In genomic region chr12:114500775-114501473, GRCh38 we compare ENCODE assay signal across 33 cellular contexts.
DNase-seq lines count a peak whose midpoint lies in the region; ATAC-seq, FAIRE-seq and TF ChIP-seq lines count a peak whose summit lies in the region.
"Had no signal": no experiment of that assay in that cellular context is flagged by ENCODE, and none has a peak within 500 bp of the region (broad histone marks: within the 10 kb centered on the region; RNA-seq: fewer than 3 reads in every experiment).

No MANE protein-coding gene starts in this region.

- no peak for ATAC-seq in activated naive CD8-positive, alpha-beta T cell treated with anti-CD3 and anti-CD28 coated beads, Interleukin-2, amount 50 U/mL, for 24 hours
- ATAC-seq in HG03039 (IDR thresholded peaks at IDR 0.05; ENCODE audit: unreplicated experiment), result no peak
- ATAC-seq: activated CD8-positive, alpha-beta T cell treated with anti-CD3 and anti-CD28 coated beads, Interleukin-2, amount 10 ng/mL, durations not matched to agents 7 days and 5 days; CD8-positive, alpha-beta T cell; foreskin keratinocyte; heart right ventricle; stimulated activated naive CD8-positive, alpha-beta T cell treated with anti-CD3 and anti-CD28 coated beads, Interleukin-15, Interleukin-2, amounts not matched to agents 100 U/mL and 50 U/mL, for 24 hours had no signal

- peak overlapping the region; percentile 22 for H3K56ac ChIP-seq in mesendoderm (ENCODE audit: low read length)

- H4K20me1 ChIP-seq in hepatocyte (ENCODE audit: insufficient read depth, poor library complexity, severe bottlenecking), result no peaks in the 10 kb centered on the region

- H3K36me3 ChIP-seq in BE2C, result no peaks in the 10 kb centered on the region
- H3K36me3 ChIP-seq in HUES6 (ENCODE audit: control insufficient read depth, insufficient read depth, low read length), result no peaks in the 10 kb centered on the region
- no peaks in the 10 kb centered on the region for H3K36me3 ChIP-seq in hepatocyte (replicated peaks; ENCODE audit: insufficient read depth, low read depth)
- no peaks in the 10 kb centered on the region for H3K36me3 ChIP-seq in mesendoderm (ENCODE audit: control insufficient read depth, insufficient read depth, low read length)
- H3K36me3 ChIP-seq: cardiac muscle cell, esophagus muscularis mucosa, heart right ventricle, sigmoid colon, uterus had no signal

- no peaks in the 10 kb centered on the region for H3K36me3 Mint-ChIP-seq in activated naive CD8-positive, alpha-beta T cell treated with anti-CD3 and anti-CD28 coated beads, Interleukin-2, amount 50 U/mL, for 24 hours (ENCODE audit: low read depth)
- H3K36me3 Mint-ChIP-seq: activated naive CD8-positive, alpha-beta T cell; CD8-positive, alpha-beta T cell had no signal

- H3K23ac ChIP-seq in mesendoderm (ENCODE audit: low read length), result no peak overlapping the region

- peaks cover 44% of the 10 kb centered on the region for H3K27me3 Mint-ChIP-seq in activated naive CD8-positive, alpha-beta T cell treated with anti-CD3 and anti-CD28 coated beads, Interleukin-2, amount 50 U/mL, for 24 hours

- H3K27me3 ChIP-seq in BE2C (peaks cover 30% of the 10 kb centered on the region), HUES6 (ENCODE audit: control insufficient read depth, insufficient read depth, low read length) (peaks cover 94% of the 10 kb centered on the region), hepatocyte (peaks cover 72% of the 10 kb centered on the region), mesendoderm (ENCODE audit: insufficient read depth, low read length, poor library complexity) (peaks cover 11% of the 10 kb centered on the region)
- H3K27me3 ChIP-seq: testis had no signal

- H4K5ac ChIP-seq in mesendoderm (ENCODE audit: low read length), result no peak overlapping the region

- no peak overlapping the region for H2BK15ac ChIP-seq in mesendoderm (replicated peaks; ENCODE audit: low read depth)

- TF ChIP-seq CTCF in BE2C (IDR thresholded peaks at IDR 0.05; ENCODE audit: low read depth, low read length) (no peak), hepatocyte (IDR thresholded peaks at IDR 0.05; ENCODE audit: poor library complexity) (no peak)

- no peak overlapping the region for H3K18ac ChIP-seq in mesendoderm (ENCODE audit: low read length)

- H3K9me3 ChIP-seq in BE2C (no peaks in the 10 kb centered on the region; the same call in 1 of the 2 replicates), HUES6 (ENCODE audit: control insufficient read depth, insufficient read depth, low read depth, low read length) (no peaks in the 10 kb centered on the region), hepatocyte (ENCODE audit: low read depth) (no peaks in the 10 kb centered on the region)
- H3K9me3 ChIP-seq: heart right ventricle, sigmoid colon, testis, uterus had no signal

- H3K4ac ChIP-seq in mesendoderm (ENCODE audit: low read depth, low read length), result no peak overlapping the region

- H3K4me2 ChIP-seq in hepatocyte (peak overlapping the region; percentile 68), mesendoderm (ENCODE audit: low read length) (peak overlapping the region; percentile 33)

- no peaks in the 10 kb centered on the region for H3K9me2 ChIP-seq in hepatocyte (replicated peaks; ENCODE audit: insufficient read depth)

- H2AFZ ChIP-seq in hepatocyte, result no peak overlapping the region
- H2AFZ ChIP-seq: GM23248 had no signal

- 11% methylated on average over 19 of the region's 20 CpGs for WGBS in hepatocyte (ENCODE audit: low lambda C conversion rate, missing lambda C conversion rate)
- WGBS in mesendoderm (ENCODE audit: extremely low coverage, insufficient coverage, low lambda C conversion rate), result no CpG with 5 or more reads among the region's 20 CpGs

- no peaks in the 10 kb centered on the region for H3K79me1 ChIP-seq in mesendoderm (ENCODE audit: low read length)

- no peak overlapping the region for H3K9ac ChIP-seq in HUES6 (ENCODE audit: low read length)
- H3K9ac ChIP-seq in mesendoderm (ENCODE audit: low read length), result no peak overlapping the region
- H3K9ac ChIP-seq: GM23248 had no signal

- H3K79me2 ChIP-seq in hepatocyte (no peaks in the 10 kb centered on the region), mesendoderm (ENCODE audit: control insufficient read depth, insufficient read depth, low read length) (no peaks in the 10 kb centered on the region)

- H2BK120ac ChIP-seq in mesendoderm (ENCODE audit: low read depth, low read length), result no peak overlapping the region

- H2BK5ac ChIP-seq in mesendoderm (ENCODE audit: low read length), result no peak overlapping the region

- no peak overlapping the region for H2AK5ac ChIP-seq in mesendoderm (ENCODE audit: low read length)

- no peak overlapping the region for H3K27ac Mint-ChIP-seq in activated naive CD8-positive, alpha-beta T cell treated with anti-CD3 and anti-CD28 coated beads, Interleukin-2, amount 50 U/mL, for 24 hours
- H3K27ac Mint-ChIP-seq: activated CD8-positive, alpha-beta T cell treated with anti-CD3 and anti-CD28 coated beads, Interleukin-2, amount 10 ng/mL, durations not matched to agents 7 days and 5 days; activated naive CD8-positive, alpha-beta T cell; CD8-positive, alpha-beta T cell; T-helper 1 cell treated with Interleukin-12 subunit alpha and Interleukin-12 subunit beta and Interleukin-4 antibody, amounts not matched to agents 30 μg/mL and 1 μg/mL, for 36 hours had no signal

- H3K9me3 Mint-ChIP-seq in activated naive CD8-positive, alpha-beta T cell treated with anti-CD3 and anti-CD28 coated beads, Interleukin-2, amount 50 U/mL, for 24 hours, result no peaks in the 10 kb centered on the region
- H3K9me3 Mint-ChIP-seq: CD8-positive, alpha-beta T cell; T-helper 1 cell treated with Interleukin-12 subunit alpha and Interleukin-12 subunit beta and Interleukin-4 antibody, amounts not matched to agents 30 μg/mL and 1 μg/mL, for 36 hours had no signal

- H3K27ac ChIP-seq in HUES6 (ENCODE audit: low read depth, low read length) (no peak overlapping the region), hepatocyte (no peak overlapping the region), mesendoderm (ENCODE audit: low read depth, low read length) (no peak overlapping the region)
- H3K27ac ChIP-seq: cardiac muscle cell, coronary artery, esophagus muscularis mucosa, foreskin keratinocyte, GM23248, heart right ventricle, RWPE1, sigmoid colon, SK-N-MC, testis, uterus had no signal

- no peak overlapping the region for H3K4me3 ChIP-seq in BE2C (ENCODE audit: low read depth, low read length)
- peak overlapping the region; percentile 52 for H3K4me3 ChIP-seq in HUES6 (ENCODE audit: low read depth, low read length)
- H3K4me3 ChIP-seq in hepatocyte, result no peak overlapping the region
- no peak overlapping the region for H3K4me3 ChIP-seq in mesendoderm (ENCODE audit: low read length)
- H3K4me3 ChIP-seq: cardiac muscle cell, coronary artery, esophagus muscularis mucosa, GM23248, heart right ventricle, lung, sigmoid colon, SK-N-MC, testis, uterus had no signal

- H4K8ac ChIP-seq in mesendoderm (ENCODE audit: low read depth, low read length), result no peak overlapping the region

- DNase-seq in BE2C (peak; percentile 48), hepatocyte (ENCODE audit: low spot score) (no peak), mesendoderm (peak; percentile 13), hippocampal formation (lab: John Stamatoyannopoulos, UW) (no peak), urothelium cell line (ENCODE audit: low spot score) (no peak)
- no peak for DNase-seq in activated naive CD8-positive, alpha-beta T cell treated with anti-CD3 and anti-CD28 coated beads, Interleukin-2, amount 50 U/mL, for 24 hours
- DNase-seq: activated CD8-positive, alpha-beta T cell treated with anti-CD3 and anti-CD28 coated beads, Interleukin-2, amount 10 ng/mL, durations not matched to agents 7 days and 5 days; aorta; CD8-positive, alpha-beta T cell; DMS 273 treated with DMSO at 0.1 percent for 48 hours; foreskin keratinocyte; heart right ventricle; NCI-H1092; NCI-H1930; NCI-H526; posterior cingulate gyrus; sigmoid colon; stimulated activated CD4-positive, alpha-beta T cell treated with anti-CD3 and anti-CD28 coated beads, Interleukin-15, amount 100 ng/mL, for 24 hours; stimulated activated naive CD8-positive, alpha-beta T cell treated with anti-CD3 and anti-CD28 coated beads, Interleukin-15, Interleukin-2, amounts not matched to agents 100 U/mL and 50 U/mL, for 24 hours; testis; uterus had no signal

- H3K4me1 Mint-ChIP-seq in activated naive CD8-positive, alpha-beta T cell treated with anti-CD3 and anti-CD28 coated beads, Interleukin-2, amount 50 U/mL, for 24 hours, result no peaks in the 10 kb centered on the region

- H3K4me1 ChIP-seq in BE2C (no peaks in the 10 kb centered on the region), HUES6 (ENCODE audit: control insufficient read depth, insufficient read depth, low read length) (peaks cover 5% of the 10 kb centered on the region; the same call in 1 of the 2 replicates), hepatocyte (ENCODE audit: insufficient read depth) (peaks cover 9% of the 10 kb centered on the region), mesendoderm (ENCODE audit: control insufficient read depth, low read depth, low read length) (no peaks in the 10 kb centered on the region)
- H3K4me1 ChIP-seq: esophagus muscularis mucosa, foreskin keratinocyte, heart right ventricle, sigmoid colon, testis, uterus had no signal

- no peak for FAIRE-seq in urothelium cell line (lab: Jason Lieb, UNC)
- FAIRE-seq: A204.1 had no signal

- H3K4me3 Mint-ChIP-seq in activated naive CD8-positive, alpha-beta T cell treated with anti-CD3 and anti-CD28 coated beads, Interleukin-2, amount 50 U/mL, for 24 hours, result no peak overlapping the region
- H3K4me3 Mint-ChIP-seq: activated CD8-positive, alpha-beta T cell treated with anti-CD3 and anti-CD28 coated beads, Interleukin-2, amount 10 ng/mL, durations not matched to agents 7 days and 5 days; activated naive CD8-positive, alpha-beta T cell; CD8-positive, alpha-beta T cell; T-helper 1 cell treated with Interleukin-12 subunit alpha and Interleukin-12 subunit beta and Interleukin-4 antibody, amounts not matched to agents 30 μg/mL and 1 μg/mL, for 36 hours had no signal

Comparison
In these comparisons a context has a peak if more than half of its experiments do, and no peak if none do; other contexts are left out.
1. DNase-seq: peak in BE2C (single experiment) and mesendoderm (single experiment); none in hepatocyte (single experiment), activated naive CD8-positive, alpha-beta T cell treated with anti-CD3 and anti-CD28 coated beads, Interleukin-2, amount 50 U/mL, for 24 hours (single experiment), hippocampal formation (0 of 2) and urothelium cell line (single experiment).